Comparison of ENCODE assay signal across 15 cellular contexts in the genomic region with DNA sequence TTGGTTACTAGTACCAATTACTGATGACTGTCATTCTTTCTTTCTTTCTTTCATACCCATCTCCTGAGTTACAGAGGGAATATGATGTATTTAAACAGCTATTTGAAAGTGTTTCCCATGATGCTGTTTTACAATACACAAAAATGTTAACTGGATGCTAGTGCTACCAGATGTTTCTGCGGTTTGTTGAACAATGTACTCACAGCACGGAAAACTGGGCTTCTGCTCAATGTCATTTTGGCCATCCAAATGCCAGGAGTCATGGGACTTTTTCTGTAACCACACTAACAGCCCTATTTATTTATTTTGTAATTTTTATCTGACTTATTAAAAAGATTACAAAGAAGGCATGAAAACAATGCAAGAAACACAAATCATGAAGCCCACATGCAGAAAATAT.
"Had no signal": no experiment of that assay in that cellular context is flagged by ENCODE, and none has a peak within 500 bp of the region (broad histone marks: within the 10 kb centered on the region; RNA-seq: fewer than 3 reads in every experiment).

No MANE protein-coding gene starts in this region.

- H3K36me3 ChIP-seq: adrenal gland, breast epithelium, esophagus muscularis mucosa, tibial artery, uterus had no signal

- H3K4me1 Mint-ChIP-seq: stimulated activated memory B cell treated with anti-CD40 and anti-IgM and Interleukin-4, amounts not matched to agents 10 μg/mL and 1 μg/mL and 100 μg/mL, for 72 hours had no signal

- DNase-seq: activated CD4-positive, alpha-beta T cell treated with anti-CD3 and anti-CD28 coated beads, Interleukin-2, amount 50 U/mL, for 4 hours; activated CD4-positive, CD25-positive, alpha-beta regulatory T cell treated with anti-CD3 and anti-CD28 coated beads, Interleukin-2, amount 50 U/mL, for 72 hours; activated naive CD4-positive, alpha-beta T cell treated with anti-CD3 and anti-CD28 coated beads, Interleukin-2, amount 50 U/mL, for 16 hours; activated T-cell treated with anti-CD3 and anti-CD28 coated beads, Interleukin-2, amount 50 U/mL, for 1 hour; adrenal gland; dorsolateral prefrontal cortex; left ventricle myocardium superior; mesendoderm; retina; T-helper 9 cell; tibial artery; uterus had no signal

- ATAC-seq: left ventricle myocardium superior; stimulated activated memory B cell treated with anti-CD40 and anti-IgM and Interleukin-4, amounts not matched to agents 10 μg/mL and 1 μg/mL and 100 μg/mL, for 72 hours had no signal

- H3K27me3 Mint-ChIP-seq: stimulated activated memory B cell treated with anti-CD40 and anti-IgM and Interleukin-4, amounts not matched to agents 10 μg/mL and 1 μg/mL and 100 μg/mL, for 72 hours had no signal

- H3K27ac ChIP-seq: adrenal gland, breast epithelium, dorsolateral prefrontal cortex, esophagus muscularis mucosa, tibial artery, uterus had no signal

- H3K27me3 ChIP-seq: adrenal gland, breast epithelium, esophagus muscularis mucosa, tibial artery, uterus had no signal

- H3K9me3 ChIP-seq: adrenal gland, breast epithelium, esophagus muscularis mucosa, tibial artery, uterus had no signal

- H3K27ac Mint-ChIP-seq: stimulated activated memory B cell treated with anti-CD40 and anti-IgM and Interleukin-4, amounts not matched to agents 10 μg/mL and 1 μg/mL and 100 μg/mL, for 72 hours had no signal

- H3K4me3 ChIP-seq: adrenal gland, breast epithelium, dorsolateral prefrontal cortex, esophagus muscularis mucosa, tibial artery, uterus had no signal

- H3K4me1 ChIP-seq: adrenal gland, breast epithelium, esophagus muscularis mucosa, tibial artery, uterus had no signal

- H3K4me3 Mint-ChIP-seq: stimulated activated memory B cell treated with anti-CD40 and anti-IgM and Interleukin-4, amounts not matched to agents 10 μg/mL and 1 μg/mL and 100 μg/mL, for 72 hours had no signal

- H3K36me3 Mint-ChIP-seq: stimulated activated memory B cell treated with anti-CD40 and anti-IgM and Interleukin-4, amounts not matched to agents 10 μg/mL and 1 μg/mL and 100 μg/mL, for 72 hours had no signal

- H3K9me3 Mint-ChIP-seq: stimulated activated memory B cell treated with anti-CD40 and anti-IgM and Interleukin-4, amounts not matched to agents 10 μg/mL and 1 μg/mL and 100 μg/mL, for 72 hours had no signal
